In the genomic region with DNA sequence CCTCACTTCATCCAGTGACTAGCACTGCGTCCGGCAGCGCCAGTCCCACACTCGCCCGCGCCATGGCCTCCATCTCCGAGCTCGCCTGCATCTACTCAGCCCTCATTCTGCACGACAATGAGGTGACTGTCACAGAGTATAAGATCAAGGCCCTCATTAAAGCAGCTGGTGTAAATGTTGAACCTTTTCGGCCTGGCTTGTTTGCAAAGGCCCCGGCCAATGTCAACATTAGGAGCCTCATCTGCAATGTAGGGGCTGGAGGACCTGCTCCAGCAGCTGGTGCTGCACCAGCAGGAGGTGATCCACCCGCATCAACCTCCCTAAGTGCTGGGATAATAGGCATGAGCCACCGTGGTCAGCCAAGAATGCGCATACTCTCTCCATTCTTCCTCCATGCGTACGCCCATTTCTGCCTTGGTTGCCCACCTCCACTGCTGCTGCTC, we compare ENCODE assay signal across 16 cellular contexts. TPM values are rescaled to one million over a fixed set of nuclear protein-coding genes. Genes with fewer than 3 reads are reported as not detected.
A peak's percentile ranks its signal among the peaks of the same experiment; 100 is the strongest.
DNase-seq lines count a peak whose midpoint lies in the region; ATAC-seq, FAIRE-seq and TF ChIP-seq lines count a peak whose summit lies in the region.
"Had no signal": no experiment of that assay in that cellular context is flagged by ENCODE, and none has a peak within 500 bp of the region (broad histone marks: within the 10 kb centered on the region; RNA-seq: fewer than 3 reads in every experiment).

No MANE protein-coding gene starts in this region.

- no peaks in the 10 kb centered on the region for H3K9me1 ChIP-seq in IMR-90 (ENCODE audit: insufficient read depth, low read length)

- no peak overlapping the region for H2BK120ac ChIP-seq in IMR-90 (ENCODE audit: low read depth, low read length)

- no peaks in the 10 kb centered on the region for H3K79me2 ChIP-seq in HepG2 (ENCODE audit: insufficient read depth, low read length)

- H3K36me3 ChIP-seq in IMR-90 (ENCODE audit: control insufficient read depth, insufficient read depth, low read length) (no peaks in the 10 kb centered on the region), HepG2 (replicated peaks in 1 of 2; ENCODE audit: control insufficient read depth in 1 of 2, insufficient read depth in 2 of 2, low read length in 2 of 2) (no peaks in the 10 kb centered on the region), colonic mucosa (no peaks in the 10 kb centered on the region)
- H3K36me3 ChIP-seq: gastroesophageal sphincter had no signal

- H3K4me3 ChIP-seq in IMR-90 (ENCODE audit: insufficient read depth, low read depth, low read length) (no peak overlapping the region), HepG2 (replicated peaks in 1 of 3; ENCODE audit: insufficient read depth in 1 of 3, low read depth in 2 of 3, low read length in 3 of 3) (peak overlapping the region in 1 of 3 experiments; percentile 50; a peak in 4 of 6 replicates), colonic mucosa (no peak overlapping the region)
- H3K4me3 ChIP-seq: gastroesophageal sphincter, skin epidermis had no signal

- dilution Hi-C loops in IMR-90 (cut with HindIII; ENCODE audit: low sequenced_read_pairs, unreplicated experiment) = no loop called here

- TF ChIP-seq CTCF in IMR-90 (conservative IDR thresholded peaks at IDR 0.05; ENCODE audit: low read depth, low read length) = no peak
- peak; percentile 85 for TF ChIP-seq CTCF in HepG2 (CRISPR knock-in tag; IDR thresholded peaks at IDR 0.05)
- TF ChIP-seq CTCF in colonic mucosa (IDR thresholded peaks at IDR 0.05) = no peak
- no peak for TF ChIP-seq CTCF in GM10266 (IDR thresholded peaks at IDR 0.05; ENCODE audit: control insufficient read depth, insufficient read depth, low read depth, missing control alignments)

- H4K20me1 ChIP-seq in IMR-90 (ENCODE audit: insufficient read depth, low read length) = no peaks in the 10 kb centered on the region
- H4K20me1 ChIP-seq in HepG2 (ENCODE audit: insufficient read depth, low read length) = no peaks in the 10 kb centered on the region

- intact Hi-C loops in IMR-90 (cut with micrococcal nuclease) (no loop called here), HepG2 (cut with micrococcal nuclease; ENCODE audit: unreplicated experiment) (loop anchor here (2.0 to 10.0 kb wide), 3 partner anchors 54 to 84 kb away; no protein-coding TSS in a partner anchor), colonic mucosa (cut with DNase I) (no loop called here)

- no peak overlapping the region for H4K5ac ChIP-seq in IMR-90 (ENCODE audit: low read depth, low read length)

- BruUV-seq in IMR-90 (replicated peaks; lab: Mats Ljungman, UMichigan) = no TSS peak
- BruUV-seq in HepG2 (replicated peaks; lab: Mats Ljungman, UMichigan) = no TSS peak

- 91% methylated on average over 6 of the region's 16 CpGs; no CpG with 5 or more reads in 1 of the 2 experiments for WGBS in IMR-90 (ENCODE audit: extremely low coverage in 2 of 2, insufficient read length in 1 of 2), 2 experiments
- WGBS in HepG2 (ENCODE audit: low lambda C conversion rate) = 4% methylated on average over 12 of the region's 16 CpGs

- H3K9me3 ChIP-seq in IMR-90 (ENCODE audit: control insufficient read depth, insufficient read depth, low read length) (no peaks in the 10 kb centered on the region), HepG2 (ENCODE audit: low read length) (no peaks in the 10 kb centered on the region), colonic mucosa (no peaks in the 10 kb centered on the region)
- H3K9me3 ChIP-seq: gastroesophageal sphincter had no signal

- no peak overlapping the region for H3K56ac ChIP-seq in IMR-90 (ENCODE audit: extremely low read depth, insufficient read depth, low read length)

- H3K27me3 ChIP-seq in IMR-90 (ENCODE audit: control insufficient read depth, insufficient read depth, low read length) (no peaks in the 10 kb centered on the region), HepG2 (ENCODE audit: control insufficient read depth in 1 of 2, insufficient read depth in 2 of 2, low read length in 2 of 2) (no peaks in the 10 kb centered on the region), colonic mucosa (no peaks in the 10 kb centered on the region)
- H3K27me3 ChIP-seq: gastroesophageal sphincter had no signal

- H3K27ac ChIP-seq in IMR-90 (ENCODE audit: insufficient read depth, low read length) (no peak overlapping the region), HepG2 (ENCODE audit: extremely low read length, insufficient read depth, low read length) (peak overlapping the region; percentile 61), colonic mucosa (no peak overlapping the region)
- H3K27ac ChIP-seq: gastroesophageal sphincter, skin epidermis had no signal

- no peak overlapping the region for H3K9ac ChIP-seq in IMR-90 (ENCODE audit: low read depth, low read length)
- H3K9ac ChIP-seq in HepG2 (ENCODE audit: insufficient read depth, low read depth, low read length) = no peak overlapping the region
- H3K9ac ChIP-seq in colonic mucosa (ENCODE audit: low read depth in 2 of 2, low read length in 2 of 2) = no peak overlapping the region

- no peak overlapping the region for H3K18ac ChIP-seq in IMR-90 (ENCODE audit: low read depth, low read length)

- FAIRE-seq in HepG2 (lab: Jason Lieb, UNC) = peak; percentile 87

- peak overlapping the region in 1 of 2 experiments; percentile 17; a peak in 1 of 4 replicates for H4K8ac ChIP-seq in IMR-90 (ENCODE audit: low read depth in 2 of 2, low read length in 2 of 2)

- no peaks in the 10 kb centered on the region; a peak in 1 of 4 replicates for H3K79me1 ChIP-seq in IMR-90 (ENCODE audit: low read depth in 1 of 2, low read length in 2 of 2)

- H4K91ac ChIP-seq in IMR-90 (ENCODE audit: insufficient read depth, low read depth, low read length) = no peak overlapping the region

- no peak overlapping the region for H2AFZ ChIP-seq in IMR-90 (replicated peaks; ENCODE audit: low read length, poor library complexity)
- H2AFZ ChIP-seq in HepG2 (ENCODE audit: low read length) = no peak overlapping the region

- no peak overlapping the region for H2BK20ac ChIP-seq in IMR-90 (ENCODE audit: low read depth, low read length)

- peak in 1 of 2 experiments; percentile 68; a peak in 1 of 4 replicates for TF ChIP-seq EP300 in HepG2 (IDR thresholded peaks at IDR 0.05; ENCODE audit: low read depth in 2 of 2, low read length in 2 of 2)
- TF ChIP-seq EP300 in HepG2 (CRISPR knock-in tag; IDR thresholded peaks at IDR 0.05; ENCODE audit: borderline replicate concordance) = peak; percentile 76; the same call in 1 of the 2 replicates

- no peak overlapping the region for H2BK15ac ChIP-seq in IMR-90 (ENCODE audit: low read depth, low read length)

- H2AK5ac ChIP-seq in IMR-90 (ENCODE audit: low read depth, low read length) = peak overlapping the region; percentile 59; the same call in 1 of the 2 replicates

- no peak for TF ChIP-seq RAD21 in IMR-90 (IDR thresholded peaks at IDR 0.05; ENCODE audit: low read length)
- peak; percentile 86 for TF ChIP-seq RAD21 in HepG2 (CRISPR knock-in tag; IDR thresholded peaks at IDR 0.05)

- CTCF ChIA-PET in IMR-90 (lab: Yijun Ruan, JAX) (no interaction called here), HepG2 (lab: Yijun Ruan, JAX; ENCODE audit: low intra/inter-chr PET ratio, low total read pairs) (interaction anchor here (1.3 kb wide), 1 partner anchor 85 kb away, joined by 5 read pairs; no protein-coding TSS in a partner anchor)

- no peak overlapping the region for H2BK5ac ChIP-seq in IMR-90 (ENCODE audit: low read depth, low read length, poor library complexity, severe bottlenecking)

- no peak for TF ChIP-seq POLR2A in IMR-90 (IDR thresholded peaks at IDR 0.05; ENCODE audit: low read depth, low read length)
- no peak for TF ChIP-seq POLR2A in HepG2 (IDR thresholded peaks at IDR 0.05; ENCODE audit: insufficient read depth in 1 of 2, low read depth in 2 of 2, low read length in 2 of 2)

- no peak overlapping the region for H3K14ac ChIP-seq in IMR-90 (replicated peaks; ENCODE audit: low read depth, low read length)

- ATAC-seq in IMR-90 (ENCODE audit: low read depth) (no peak), HepG2 (peak; percentile 94), GM21576 (IDR thresholded peaks at IDR 0.05; ENCODE audit: unreplicated experiment) (no peak)
- ATAC-seq: gastroesophageal sphincter had no signal

- peak; percentile 94 for DNase-seq in DMS53 (lab: John Stamatoyannopoulos, UW)
- DNase-seq in IMR-90 = no peak
- peak; percentile 69 for DNase-seq in RKO (ENCODE audit: low spot score)
- DNase-seq in HepG2 (ENCODE audit: low spot score) = peak; percentile 92
- DNase-seq in colonic mucosa = no peak
- no peak for DNase-seq in iPS-NIHi11 (ENCODE audit: low spot score)
- DNase-seq in GM10266 (ENCODE audit: extremely low spot score) = no peak
- DNase-seq: activated CD4-positive, alpha-beta T cell treated with anti-CD3 and anti-CD28 coated beads for 48 hours; activated naive CD8-positive, alpha-beta T cell treated with anti-CD3 and anti-CD28 coated beads for 36 hours; DMS 273 treated with DMSO at 0.1 percent for 48 hours; HCEC 1CT; NCI-H1105 treated with DMSO at 0.1 percent for 48 hours; NCI-H526 had no signal

- H2AK9ac ChIP-seq in IMR-90 (replicated peaks; ENCODE audit: low read depth, low read length, poor library complexity) = no peak overlapping the region

- H3K4me2 ChIP-seq in IMR-90 (ENCODE audit: low read depth, low read length) = no peak overlapping the region
- H3K4me2 ChIP-seq in HepG2 (ENCODE audit: low read depth, low read length) = peak overlapping the region; percentile 82

- POLR2A ChIA-PET in IMR-90 (lab: Charles Lee; ENCODE audit: unreplicated experiment) (interaction anchor here (0.6 kb wide), 1 partner anchor 9 kb away, joined by 4 read pairs; no protein-coding TSS in a partner anchor), HepG2 (lab: Yijun Ruan, JAX) (interaction anchor here (0.8 to 2.1 kb wide), 4 partner anchors 9 to 55 kb away, joined by 3 to 9 read pairs (median 4); no protein-coding TSS in a partner anchor)

- H3K4me1 ChIP-seq in IMR-90 (ENCODE audit: control insufficient read depth, insufficient read depth, low read length) = no peaks in the 10 kb centered on the region
- peaks cover 76% of the 10 kb centered on the region for H3K4me1 ChIP-seq in HepG2 (ENCODE audit: insufficient read depth, low read length)
- H3K4me1 ChIP-seq in colonic mucosa = peaks cover 7% of the 10 kb centered on the region
- H3K4me1 ChIP-seq: gastroesophageal sphincter had no signal

- no peak overlapping the region for H3K23ac ChIP-seq in IMR-90 (ENCODE audit: low read depth, low read length)

- H3K4ac ChIP-seq in IMR-90 (ENCODE audit: low read depth, low read length) = no peak overlapping the region

- in situ Hi-C loops in IMR-90 (cut with MboI; ENCODE audit: low sequenced_read_pairs) = no loop called here
- in situ Hi-C loops in HepG2 (cut with HindIII; ENCODE audit: extremely low pct_ligation_motif_present, low pct_unique_long_range_greater_than_20kb) = loop anchor here (5.0 kb wide), 1 partner anchor 74 kb away; no protein-coding TSS in a partner anchor

RNA-seq across cellular contexts. Expression of gene IRF2BPL, which starts 59.9 kb away (rescaled TPM):
- total RNA-seq in IMR-90 (2012; rRNA removed) (6.3 and 8.9 TPM in 2 replicates), HepG2 (2016; rRNA removed; fragmentation: Illumina TruSeq; extraction: Trizol) (6.2 and 8.4 TPM in 2 replicates), colonic mucosa (10 to 100 TPM; 18.3 to 27.1 TPM)
- polyA plus RNA-seq in IMR-90 (2012; rRNA removed) (14.5 and 15.8 TPM in 2 replicates), HepG2 (2011; rRNA removed) (6.6 and 7.8 TPM in 2 replicates)
- polyA plus RNA-seq in IMR-90 (2012; cell fraction: cytosol; rRNA removed) = 13.2 and 35.9 TPM in 2 replicates
- polyA plus RNA-seq in IMR-90 (2012; cell fraction: nucleus; rRNA removed; ENCODE audit: low replicate concordance) = 24.7 and 36.8 TPM in 2 replicates
- total RNA-seq in HepG2 (2016; cell fraction: cytosol; rRNA removed; fragmentation: Illumina TruSeq; extraction: Trizol; ENCODE audit: low read depth) = 0.88 and 1.1 TPM in 2 replicates
- total RNA-seq in HepG2 (2016; cell fraction: insoluble cytoplasmic fraction; rRNA removed; fragmentation: Illumina TruSeq; extraction: Trizol) = 6.2 and 7.9 TPM in 2 replicates
- 3.5 and 4.3 TPM in 2 replicates for total RNA-seq in HepG2 (2016; cell fraction: membrane; rRNA removed; fragmentation: Illumina TruSeq; extraction: Trizol)
- 5.8 and 6.6 TPM in 2 replicates for total RNA-seq in HepG2 (2016; cell fraction: nucleus; rRNA removed; fragmentation: Illumina TruSeq; extraction: Trizol)
- 6.1 and 8.5 TPM in 2 replicates for polyA plus RNA-seq in HepG2 (2011; cell fraction: cytosol; rRNA removed)
- polyA plus RNA-seq in HepG2 (2011; cell fraction: nucleus; rRNA removed) = 9.9 and 12.0 TPM in 2 replicates
- polyA plus RNA-seq in HepG2 (2012) = 13.5 and 21.1 TPM in 2 replicates
- polyA plus RNA-seq in HepG2 (2016; cell fraction: cytosol; fragmentation: Illumina TruSeq; extraction: Trizol; ENCODE audit: low read depth) = 0.57 and 0.58 TPM in 2 replicates
- 8.8 and 10.6 TPM in 2 replicates for polyA plus RNA-seq in HepG2 (2016; cell fraction: insoluble cytoplasmic fraction; fragmentation: Illumina TruSeq; extraction: Trizol; ENCODE audit: low read depth)
- polyA plus RNA-seq in HepG2 (2016; cell fraction: membrane; fragmentation: Illumina TruSeq; extraction: Trizol; ENCODE audit: low read depth) = 2.4 and 2.6 TPM in 2 replicates
- polyA plus RNA-seq in HepG2 (2016; cell fraction: nucleus; fragmentation: Illumina TruSeq; extraction: Trizol; ENCODE audit: insufficient read depth, low read depth) = 9.6 and 10.7 TPM in 2 replicates
- polyA minus RNA-seq in HepG2 (2011; rRNA and poly(A)+ RNA removed; ENCODE audit: low replicate concordance) = 5.2 and 20.2 TPM in 2 replicates
- 14.8 and 18.3 TPM in 2 replicates for polyA minus RNA-seq in HepG2 (2011; cell fraction: cytosol; rRNA and poly(A)+ RNA removed)
- 5.8 and 8.6 TPM in 2 replicates for polyA minus RNA-seq in HepG2 (2011; cell fraction: nucleus; rRNA and poly(A)+ RNA removed)

Comparison
In these comparisons a context has a peak if more than half of its experiments do, and no peak if none do; other contexts are left out.
1. DNase-seq: peak in DMS53 (single experiment), RKO (single experiment) and HepG2 (single experiment); none in IMR-90 (single experiment), colonic mucosa (single experiment), iPS-NIHi11 (single experiment) and GM10266 (single experiment).